Comparison of ENCODE assay signal across 9 cellular contexts in the genomic region with DNA sequence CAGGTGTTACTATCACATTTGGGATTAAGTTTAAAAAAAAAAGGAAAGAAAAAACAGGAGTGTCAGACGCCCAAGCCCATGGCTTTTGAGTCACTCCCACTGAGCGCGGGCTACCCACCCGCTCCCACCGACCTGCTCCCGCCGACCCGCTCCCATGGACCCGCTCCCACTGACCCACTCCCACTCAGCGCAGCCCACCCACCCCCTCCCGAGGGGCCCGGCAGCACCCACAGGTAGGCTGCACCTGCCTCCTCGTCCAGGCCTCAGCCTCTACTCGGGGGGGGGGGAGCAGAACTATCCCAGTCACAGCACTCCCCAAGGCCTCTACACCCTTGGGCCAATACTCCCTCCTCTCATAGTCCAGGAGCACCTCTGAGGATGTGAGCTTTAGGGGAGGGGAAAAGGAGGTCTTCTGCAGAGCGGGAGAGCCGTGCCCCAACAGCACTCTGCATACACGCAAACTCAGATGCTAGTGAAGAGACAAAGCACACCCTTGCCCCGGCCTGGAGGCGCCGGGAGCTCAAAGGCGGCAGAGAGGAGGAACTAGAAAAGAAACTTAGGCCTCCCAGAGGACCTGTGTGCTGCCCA. TPM values are rescaled to one million over a fixed set of nuclear protein-coding genes. Genes with fewer than 3 reads are reported as not detected.
A peak's percentile ranks its signal among the peaks of the same experiment; 100 is the strongest.
DNase-seq lines count a peak whose midpoint lies in the region; ATAC-seq and TF ChIP-seq lines count a peak whose summit lies in the region.
"Had no signal": no experiment of that assay in that cellular context is flagged by ENCODE, and none has a peak within 500 bp of the region (broad histone marks: within the 10 kb centered on the region; RNA-seq: fewer than 3 reads in every experiment).

No MANE protein-coding gene starts in this region.

- H3K4me1 ChIP-seq in CD4-positive, CD25-positive, alpha-beta regulatory T cell (ENCODE audit: control insufficient read depth, insufficient read depth, low read length, poor library complexity, severe bottlenecking), result peaks cover 33% of the 10 kb centered on the region
- H3K4me1 ChIP-seq in MM.1S (ENCODE audit: low read length) (peaks cover 17% of the 10 kb centered on the region; the same call in 1 of the 2 replicates), colonic mucosa (peaks cover 25% of the 10 kb centered on the region), osteoblast (ENCODE audit: insufficient read depth, low read length) (peaks cover 47% of the 10 kb centered on the region)

- H3K4me2 ChIP-seq in MM.1S (ENCODE audit: low read depth, low read length), result peak overlapping the region; percentile 18; the same call in 1 of the 2 replicates
- H3K4me2 ChIP-seq in osteoblast (ENCODE audit: insufficient read depth, low read length), result peak overlapping the region; percentile 45

- H3K36me3 Mint-ChIP-seq in CD4-positive, CD25-positive, alpha-beta regulatory T cell, result no peaks in the 10 kb centered on the region

- H3K9me3 ChIP-seq in CD4-positive, CD25-positive, alpha-beta regulatory T cell (ENCODE audit: control insufficient read depth in 2 of 2, low read length in 2 of 2), result no peaks in the 10 kb centered on the region
- H3K9me3 ChIP-seq in MM.1S (replicated peaks; ENCODE audit: insufficient read depth, low read length) (no peaks in the 10 kb centered on the region), colonic mucosa (no peaks in the 10 kb centered on the region), osteoblast (ENCODE audit: low read depth, low read length) (no peaks in the 10 kb centered on the region)
- H3K9me3 ChIP-seq: SJSA1 had no signal

- no peaks in the 10 kb centered on the region for H3K36me3 ChIP-seq in CD4-positive, CD25-positive, alpha-beta regulatory T cell (ENCODE audit: control insufficient read depth, insufficient read depth, low read length)
- H3K36me3 ChIP-seq in MM.1S (replicated peaks; ENCODE audit: insufficient read depth, low read length) (no peaks in the 10 kb centered on the region), colonic mucosa (no peaks in the 10 kb centered on the region), osteoblast (ENCODE audit: insufficient read depth, low read length) (no peaks in the 10 kb centered on the region)

- no peak for TF ChIP-seq CTCF in MM.1S (IDR thresholded peaks at IDR 0.05; ENCODE audit: low read length)
- TF ChIP-seq CTCF in colonic mucosa (IDR thresholded peaks at IDR 0.05), result no peak
- no peak for TF ChIP-seq CTCF in osteoblast (IDR thresholded peaks at IDR 0.05; ENCODE audit: extremely low read depth, low read depth, low read length)

- POLR2A ChIA-PET in HEK293T (lab: Yijun Ruan, JAX), result no interaction called here

- no peaks in the 10 kb centered on the region for H3F3A ChIP-seq in MM.1S (ENCODE audit: insufficient read depth, low read length)

- H3K27me3 Mint-ChIP-seq in CD4-positive, CD25-positive, alpha-beta regulatory T cell, result no peaks in the 10 kb centered on the region

- H4K20me1 ChIP-seq in MM.1S (ENCODE audit: insufficient read depth, low read length), result peaks cover 57% of the 10 kb centered on the region
- H4K20me1 ChIP-seq in osteoblast (ENCODE audit: insufficient read depth, low read length), result peaks cover 59% of the 10 kb centered on the region

- H2AFZ ChIP-seq in MM.1S (ENCODE audit: low read length) (no peak overlapping the region), osteoblast (ENCODE audit: low read length) (no peak overlapping the region)

- peaks cover 10 to 50% (median 27%) of the 10 kb centered on the region in 4 donors for H3K4me1 Mint-ChIP-seq in CD4-positive, CD25-positive, alpha-beta regulatory T cell

- H3K27ac ChIP-seq in CD4-positive, CD25-positive, alpha-beta regulatory T cell (ENCODE audit: insufficient read depth, low read length, poor library complexity, severe bottlenecking), result no peak overlapping the region
- H3K27ac ChIP-seq in MM.1S (ENCODE audit: low read length) (no peak overlapping the region), colonic mucosa (peak overlapping the region; percentile 71), osteoblast (ENCODE audit: low read depth, low read length) (peak overlapping the region; percentile 37)
- H3K27ac ChIP-seq: SJSA1 had no signal

- H3K9me2 ChIP-seq in MM.1S (replicated peaks; ENCODE audit: insufficient read depth, low read length), result no peaks in the 10 kb centered on the region

- H3K4me3 Mint-ChIP-seq in CD4-positive, CD25-positive, alpha-beta regulatory T cell, result peak overlapping the region; percentile 61 to 87 (median 72)

- intact Hi-C loops in colonic mucosa (cut with DNase I), result no loop called here

- no peak for DNase-seq in CD4-positive, CD25-positive, alpha-beta regulatory T cell
- DNase-seq in MM.1S (no peak), colonic mucosa (no peak), osteoblast (ENCODE audit: insufficient read length, low spot score, missing footprints) (peak; percentile 92), HEK293T (ENCODE audit: extremely low spot score) (no peak), Ammon's horn (ENCODE audit: low spot score) (no peak)

- H3K9ac ChIP-seq in MM.1S (ENCODE audit: low read length) (no peak overlapping the region), colonic mucosa (ENCODE audit: low read depth in 2 of 2, low read length in 2 of 2) (peak overlapping the region; percentile 36 to 81)

- no peak for ATAC-seq in CD4-positive, CD25-positive, alpha-beta regulatory T cell (ENCODE audit: low read depth in 2 of 2)
- ATAC-seq in HG03442 (IDR thresholded peaks at IDR 0.05; ENCODE audit: unreplicated experiment) (no peak), GM21786 (IDR thresholded peaks at IDR 0.05; ENCODE audit: unreplicated experiment) (no peak)

- CTCF ChIA-PET in HEK293T (lab: Yijun Ruan, JAX), result no interaction called here

- H3K4me3 ChIP-seq in CD4-positive, CD25-positive, alpha-beta regulatory T cell (ENCODE audit: low read depth, low read length), result no peak overlapping the region
- H3K4me3 ChIP-seq in MM.1S (ENCODE audit: low read length) (no peak overlapping the region), colonic mucosa (peak overlapping the region; percentile 87), osteoblast (ENCODE audit: insufficient read depth, low read length) (peak overlapping the region; percentile 7)
- H3K4me3 ChIP-seq: SJSA1 had no signal

- H3K27ac Mint-ChIP-seq in CD4-positive, CD25-positive, alpha-beta regulatory T cell, result peak overlapping the region in 1 of 3 donors; percentile 82

- H3K79me2 ChIP-seq in MM.1S (ENCODE audit: low read length), result peaks cover 85% of the 10 kb centered on the region
- peaks cover 79% of the 10 kb centered on the region for H3K79me2 ChIP-seq in osteoblast (ENCODE audit: insufficient read depth, low read length)

- peaks cover 0 to 2% (median 0%) of the 10 kb centered on the region in 7 donors for H3K9me3 Mint-ChIP-seq in CD4-positive, CD25-positive, alpha-beta regulatory T cell

- H3K27me3 ChIP-seq in CD4-positive, CD25-positive, alpha-beta regulatory T cell (ENCODE audit: control insufficient read depth, insufficient read depth, low read length), result no peaks in the 10 kb centered on the region
- H3K27me3 ChIP-seq in MM.1S (replicated peaks; ENCODE audit: insufficient read depth, low read length) (no peaks in the 10 kb centered on the region), colonic mucosa (no peaks in the 10 kb centered on the region), osteoblast (ENCODE audit: insufficient read depth, low read length) (no peaks in the 10 kb centered on the region)
- H3K27me3 ChIP-seq: SJSA1 had no signal

TF ChIP-seq in HEK293T, 16 proteins besides CTCF, POLR2A, EP300 and RAD21:
- TF ChIP-seq FOXK2 (IDR thresholded peaks at IDR 0.05) (no peak), NFRKB (IDR thresholded peaks at IDR 0.05) (no peak), CTBP1 (IDR thresholded peaks at IDR 0.05; ENCODE audit: borderline replicate concordance) (no peak), SP1 (IDR thresholded peaks at IDR 0.05) (no peak), HDGF (IDR thresholded peaks at IDR 0.05; ENCODE audit: borderline replicate concordance) (no peak), FOXM1 (IDR thresholded peaks at IDR 0.05; ENCODE audit: borderline replicate concordance) (no peak), ARNT (IDR thresholded peaks at IDR 0.05) (no peak), FOXA1 (IDR thresholded peaks at IDR 0.05) (no peak)
- TF ChIP-seq, protein P1, sequence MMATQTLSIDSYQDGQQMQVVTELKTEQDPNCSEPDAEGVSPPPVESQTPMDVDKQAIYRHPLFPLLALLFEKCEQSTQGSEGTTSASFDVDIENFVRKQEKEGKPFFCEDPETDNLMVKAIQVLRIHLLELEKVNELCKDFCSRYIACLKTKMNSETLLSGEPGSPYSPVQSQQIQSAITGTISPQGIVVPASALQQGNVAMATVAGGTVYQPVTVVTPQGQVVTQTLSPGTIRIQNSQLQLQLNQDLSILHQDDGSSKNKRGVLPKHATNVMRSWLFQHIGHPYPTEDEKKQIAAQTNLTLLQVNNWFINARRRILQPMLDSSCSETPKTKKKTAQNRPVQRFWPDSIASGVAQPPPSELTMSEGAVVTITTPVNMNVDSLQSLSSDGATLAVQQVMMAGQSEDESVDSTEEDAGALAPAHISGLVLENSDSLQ (IDR thresholded peaks at IDR 0.05), result no peak

RNA-seq across cellular contexts. Expression of a gene that starts 2.9 kb away (rescaled TPM):
- 43.1 TPM for total RNA-seq in CD4-positive, CD25-positive, alpha-beta regulatory T cell
- polyA plus RNA-seq in CD4-positive, CD25-positive, alpha-beta regulatory T cell, result 1 to 10 TPM; 3.4 to 6.2 (median 4.3) TPM
- 100 to 1,000 TPM; 111 to 285 TPM for total RNA-seq in colonic mucosa
- 36.2 and 41.6 TPM in 2 replicates for total RNA-seq in osteoblast

RNA-seq across cellular contexts. Expression of a gene that starts 40.8 kb away (rescaled TPM):
- total RNA-seq in CD4-positive, CD25-positive, alpha-beta regulatory T cell, result 0.12 TPM
- polyA plus RNA-seq in CD4-positive, CD25-positive, alpha-beta regulatory T cell, result not detected
- 1 to 10 TPM in 1 of 2 donors, under 1 TPM in 1; 0.72 to 1.8 TPM for total RNA-seq in colonic mucosa
- not detected in 2 replicates for total RNA-seq in osteoblast
- total RNA-seq: SJSA1 had no signal

Comparison
In these comparisons a context has a peak if more than half of its experiments do, and no peak if none do; other contexts are left out.
1. H3K27ac ChIP-seq: peak in colonic mucosa (single experiment) and osteoblast (single experiment); none in CD4-positive, CD25-positive, alpha-beta regulatory T cell (single experiment) and MM.1S (single experiment).
2. H3K4me3 ChIP-seq: peak in colonic mucosa (single experiment) and osteoblast (single experiment); none in CD4-positive, CD25-positive, alpha-beta regulatory T cell (single experiment) and MM.1S (single experiment).